8 cellular contexts compared by ENCODE assay signal in the genomic region with DNA sequence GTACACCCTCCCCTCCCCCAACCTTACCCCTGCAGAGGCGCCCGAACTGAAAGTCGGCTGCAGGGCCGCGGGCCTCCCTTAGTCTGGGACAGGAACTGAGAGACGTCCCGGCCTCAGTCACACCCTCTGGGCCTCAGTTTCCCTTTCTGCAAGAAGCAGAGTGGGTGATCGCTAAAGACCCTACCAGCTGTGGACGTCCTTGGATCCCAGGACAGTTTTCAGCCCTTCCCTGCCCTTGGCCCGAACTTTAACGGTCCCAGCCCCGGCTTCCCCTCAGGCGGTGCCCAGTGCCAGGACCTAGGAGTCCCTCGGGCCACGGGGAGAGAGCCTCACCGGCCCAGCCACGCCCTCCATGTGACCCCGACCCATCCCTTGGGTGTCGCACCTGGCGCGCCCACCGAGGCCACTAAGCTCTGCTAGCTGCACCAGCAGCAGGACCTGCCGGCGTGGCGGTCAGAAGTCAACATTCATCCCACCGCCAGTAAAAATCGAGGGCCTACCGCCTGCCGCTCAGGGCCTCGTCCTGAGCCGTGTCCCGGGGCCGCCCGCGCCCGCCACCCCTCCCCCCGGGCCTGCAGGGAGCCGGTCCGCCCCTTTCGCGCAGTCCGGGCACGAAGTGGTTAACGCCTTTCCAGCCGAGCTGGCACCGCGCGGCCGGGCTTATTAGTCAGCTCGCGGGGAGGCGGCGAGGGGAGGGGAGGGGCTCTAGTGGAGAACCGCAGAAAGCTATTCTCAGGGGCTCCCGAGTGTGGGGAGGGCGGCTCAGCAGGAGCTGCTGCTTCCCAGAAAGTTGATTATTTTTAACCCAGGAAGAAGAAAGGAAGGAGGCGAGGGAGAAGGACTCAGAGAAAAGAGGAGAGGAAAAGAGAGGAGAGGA.
A peak's percentile ranks its signal among the peaks of the same experiment; 100 is the strongest.
DNase-seq lines count a peak whose midpoint lies in the region; ATAC-seq and TF ChIP-seq lines count a peak whose summit lies in the region.

No MANE protein-coding gene starts in this region.

- intact Hi-C loops in gastrocnemius medialis (cut with DNase I; ENCODE audit: low total_unique reads), result loop anchor here (1.0 to 10.0 kb wide), 6 partner anchors 36 to 472 kb away; partner anchors contain the start of gene SH3GLB2

- H3K4me3 ChIP-seq in GM12864 (ENCODE audit: low read depth, low read length) (peak overlapping the region; percentile 31), WI38 (ENCODE audit: low read depth, low read length) (peak overlapping the region; percentile 67), iPS-18c (ENCODE audit: insufficient read depth, low read depth, low read length) (peak overlapping the region; percentile 59), gastrocnemius medialis (peak overlapping the region; percentile 68 to 88 (median 73))

- no peaks in the 10 kb centered on the region for H3K27me3 ChIP-seq in gastrocnemius medialis

- in situ Hi-C loops in T47D (cut with HindIII; ENCODE audit: low pct_unique_long_range_greater_than_20kb, low sequenced_read_pairs), result no loop called here
- in situ Hi-C loops in gastrocnemius medialis (cut with MboI; ENCODE audit: low sequenced_read_pairs in 4 of 4), result loop anchor here in 2 of 4 donors (25.0 kb wide), 1 partner anchor 359 kb away; no protein-coding TSS in a partner anchor

- H3K27ac ChIP-seq in gastrocnemius medialis, result peak overlapping the region; percentile 93 to 97 (median 94)

- peak; percentile 64 to 77 for TF ChIP-seq POLR2A in gastrocnemius medialis (IDR thresholded peaks at IDR 0.05)

- DNase-seq in GM12864 (ENCODE audit: low read depth) (no peak), NCI-H2029 treated with DMSO at 0.1 percent for 48 hours (lab: John Stamatoyannopoulos, UW) (peak; percentile 22), T47D (ENCODE audit: low read depth in 1 of 2, low spot score in 1 of 2) (peak; percentile 89 to 94), gastrocnemius medialis (peak; percentile 88 to 91)

- TF ChIP-seq CTCF in GM12864 (IDR thresholded peaks at IDR 0.05; ENCODE audit: low read depth, low read length, missing control alignments) (no peak), WI38 (IDR thresholded peaks at IDR 0.05; ENCODE audit: low read depth, low read length) (no peak), gastrocnemius medialis (IDR thresholded peaks at IDR 0.05 in 4 of 5, conservative IDR thresholded peaks at IDR 0.05 in 1 of 5) (no peak)

- peaks cover 19 to 22% of the 10 kb centered on the region in 2 donors for H3K4me1 ChIP-seq in gastrocnemius medialis

- ATAC-seq in gastrocnemius medialis (peak; percentile 51 to 62), GM19395 (IDR thresholded peaks at IDR 0.05; ENCODE audit: unreplicated experiment) (no peak), GM18517 (IDR thresholded peaks at IDR 0.05; ENCODE audit: unreplicated experiment) (no peak)

- H3K36me3 ChIP-seq in gastrocnemius medialis, result no peaks in the 10 kb centered on the region

- H3K9me3 ChIP-seq in iPS-18c (ENCODE audit: control insufficient read depth, insufficient read depth, low read length) (no peaks in the 10 kb centered on the region), gastrocnemius medialis (no peaks in the 10 kb centered on the region)

Comparison
In these comparisons a context has a peak if more than half of its experiments do, and no peak if none do; other contexts are left out.
1. ATAC-seq: peak in gastrocnemius medialis (2 of 2); none in GM19395 (single experiment) and GM18517 (single experiment).
2. Peak in every context shown above with its lines, with median percentiles within 50 percentile points of each other: H3K4me3 ChIP-seq.